10 cellular contexts compared by ENCODE assay signal in genomic region chr11:9858822-9859221, GRCh38.
DNase-seq lines count a peak whose midpoint lies in the region; ATAC-seq, FAIRE-seq and TF ChIP-seq lines count a peak whose summit lies in the region.
"Had no signal": no experiment of that assay in that cellular context is flagged by ENCODE, and none has a peak within 500 bp of the region (broad histone marks: within the 10 kb centered on the region; RNA-seq: fewer than 3 reads in every experiment).

No MANE protein-coding gene starts in this region.

- peak in 3 of 4 experiments; percentile 29 to 46 (median 45) for ATAC-seq in T-cell (replicated peaks in 1 of 4)
- ATAC-seq in GM18909 (IDR thresholded peaks at IDR 0.05; ENCODE audit: poor library complexity, unreplicated experiment): no peak
- no peak for ATAC-seq in GM18870 (IDR thresholded peaks at IDR 0.05; ENCODE audit: unreplicated experiment)
- ATAC-seq: activated T-cell treated with anti-CD3 and anti-CD28 coated beads, Interleukin-2, amount 50 U/mL, for 4 hours had no signal

- peak; percentile 34 for DNase-seq in AG10803 (ENCODE audit: low read depth)
- no peak for DNase-seq in H54 (ENCODE audit: insufficient read length, low spot score)
- no peak for DNase-seq in T-cell
- peak; percentile 26 for DNase-seq in fibroblast of pulmonary artery (ENCODE audit: low read depth)
- DNase-seq in NCI-H2171 treated with DMSO at 0.1 percent for 48 hours (lab: John Stamatoyannopoulos, UW): no peak
- DNase-seq in activated gamma-delta T cell treated with Interleukin-2 at 50 U/mL for 16 hours: no peak
- DNase-seq: activated T-cell treated with anti-CD3 and anti-CD28 coated beads, Interleukin-2, amount 50 U/mL, for 4 hours; erythroblast had no signal

- H3K4me1 Mint-ChIP-seq in T-cell: peaks cover 29 to 31% (median 30%) of the 10 kb centered on the region in 3 donors

- FAIRE-seq in H54 (lab: Jason Lieb, UNC): peak; percentile 90

- no peak for TF ChIP-seq POLR2A in H54 (IDR thresholded peaks at IDR 0.05; ENCODE audit: low read depth, low read length)

- H3K36me3 Mint-ChIP-seq in T-cell: no peaks in the 10 kb centered on the region

- H3K4me3 ChIP-seq in AG10803 (ENCODE audit: low read length): no peak overlapping the region
- H3K4me3 ChIP-seq in fibroblast of pulmonary artery (replicated peaks; ENCODE audit: low read depth, low read length): no peak overlapping the region

- H3K27me3 Mint-ChIP-seq in T-cell: no peaks in the 10 kb centered on the region

- H3K9me3 Mint-ChIP-seq in T-cell: no peaks in the 10 kb centered on the region
- H3K9me3 Mint-ChIP-seq: activated T-cell treated with anti-CD3 and anti-CD28 coated beads, Interleukin-2, amount 50 U/mL, for 4 hours had no signal

- TF ChIP-seq CTCF in AG10803 (conservative IDR thresholded peaks at IDR 0.05; ENCODE audit: low read length) (no peak), fibroblast of pulmonary artery (IDR thresholded peaks at IDR 0.05; ENCODE audit: low read length, missing control alignments) (no peak)

- peak overlapping the region in 1 of 3 donors; percentile 45 for H3K4me3 Mint-ChIP-seq in T-cell
- H3K4me3 Mint-ChIP-seq: activated T-cell treated with anti-CD3 and anti-CD28 coated beads, Interleukin-2, amount 50 U/mL, for 4 hours had no signal

- CTCF ChIA-PET in T-cell (lab: Charles Lee): interaction anchor here in 1 of 2 donors (0.5 kb wide), 1 partner anchor 35 kb away, joined by 4 read pairs; no protein-coding TSS in a partner anchor

- H3K27ac Mint-ChIP-seq in T-cell: peak overlapping the region; percentile 68 to 79

- POLR2A ChIA-PET in T-cell (lab: Charles Lee): no interaction called here

Comparison
In these comparisons a context has a peak if more than half of its experiments do, and no peak if none do; other contexts are left out.
1. DNase-seq: peak in AG10803 (single experiment) and fibroblast of pulmonary artery (single experiment); none in H54 (single experiment), T-cell (0 of 34), NCI-H2171 treated with DMSO at 0.1 percent for 48 hours (single experiment) and activated gamma-delta T cell treated with Interleukin-2 at 50 U/mL for 16 hours (single experiment).
2. ATAC-seq: peak in T-cell (3 of 4); none in GM18909 (single experiment) and GM18870 (single experiment).